1 cellular context compared by ENCODE assay signal in the genomic region with DNA sequence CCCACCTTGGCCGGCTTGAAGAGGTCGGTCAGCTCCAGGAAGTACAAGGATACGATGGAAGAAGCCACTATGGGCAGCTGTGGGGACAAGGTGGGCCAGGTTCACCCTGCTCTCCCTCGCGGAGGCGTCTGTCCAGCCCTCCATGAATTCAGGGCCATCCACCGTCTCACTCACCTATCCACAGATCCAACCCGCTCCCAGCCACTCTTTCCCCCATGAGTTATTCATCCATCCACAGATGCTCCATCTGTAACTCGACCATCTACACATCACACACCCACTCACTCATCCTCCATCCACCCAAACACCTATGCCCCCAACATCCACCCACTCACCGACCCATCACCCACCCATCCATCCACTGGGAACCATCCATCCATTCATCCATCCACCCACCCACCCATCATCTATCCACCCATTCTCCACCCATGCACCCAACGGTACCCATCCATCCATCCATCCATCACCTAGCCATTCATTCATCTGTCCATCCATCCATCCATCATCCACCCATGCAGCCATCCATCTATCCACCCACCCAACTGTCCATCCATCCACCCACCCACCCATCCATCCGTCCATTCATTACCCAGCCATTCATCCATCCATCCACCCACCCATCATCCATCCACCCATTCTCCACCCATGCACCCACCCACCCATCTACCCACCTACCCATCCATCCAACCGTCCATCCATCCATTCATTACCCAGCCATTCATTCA.
TF ChIP-seq lines count a peak whose summit lies in the region.

No MANE protein-coding gene starts in this region.

TF ChIP-seq in HEK293, 187 proteins besides CTCF, POLR2A, EP300 and RAD21 (continued from another document):
- TF ChIP-seq ZNF664 (tag by site-specific recombination; IDR thresholded peaks at IDR 0.05) (no peak), ZNF324 (tag by site-specific recombination; IDR thresholded peaks at IDR 0.05) (no peak), ZNF501 (tag by site-specific recombination; IDR thresholded peaks at IDR 0.05) (no peak), ZBTB48 (tag by site-specific recombination; IDR thresholded peaks at IDR 0.05) (no peak), ZNF560 (tag by site-specific recombination; IDR thresholded peaks at IDR 0.05; ENCODE audit: borderline replicate concordance) (no peak), ZBTB8A (tag by site-specific recombination; IDR thresholded peaks at IDR 0.05) (no peak), PBX3 (CRISPR knock-in tag; IDR thresholded peaks at IDR 0.05) (no peak), ZFP41 (tag by site-specific recombination; IDR thresholded peaks at IDR 0.05; ENCODE audit: borderline replicate concordance) (no peak), ZNF677 (tag by site-specific recombination; IDR thresholded peaks at IDR 0.05) (no peak), ZNF837 (tag by site-specific recombination; IDR thresholded peaks at IDR 0.05) (no peak), ZNF600 (tag by site-specific recombination; IDR thresholded peaks at IDR 0.05) (0 out of 2 replicates have a peak, but pooled peaks have one; percentile 41), ZBTB26 (tag by site-specific recombination; optimal IDR thresholded peaks at IDR 0.05) (no peak), EGR2 (tag by site-specific recombination; IDR thresholded peaks at IDR 0.05; ENCODE audit: low read depth) (peak; percentile 96), ZBTB17 (tag by site-specific recombination; IDR thresholded peaks at IDR 0.05) (peak; percentile 95), REPIN1 (tag by site-specific recombination; IDR thresholded peaks at IDR 0.05; ENCODE audit: low read depth) (no peak), KLF8 (tag by site-specific recombination; IDR thresholded peaks at IDR 0.05) (peak; percentile 81), ZSCAN30 (tag by site-specific recombination; IDR thresholded peaks at IDR 0.05) (no peak), PRDM6 (tag by site-specific recombination; IDR thresholded peaks at IDR 0.05) (no peak), REST (tag by site-specific recombination; IDR thresholded peaks at IDR 0.05) (0 out of 2 replicates have a peak, but pooled peaks have one; percentile 12), HOXA7 (CRISPR knock-in tag; IDR thresholded peaks at IDR 0.05; ENCODE audit: borderline replicate concordance) (no peak), ZNF211 (tag by site-specific recombination; IDR thresholded peaks at IDR 0.05; ENCODE audit: low read depth) (no peak), KLF10 (tag by site-specific recombination; IDR thresholded peaks at IDR 0.05) (no peak), ZNF112 (tag by site-specific recombination; IDR thresholded peaks at IDR 0.05) (no peak), ZNF510 (tag by site-specific recombination; IDR thresholded peaks at IDR 0.05; ENCODE audit: insufficient replicate concordance) (no peak), ZNF140 (tag by site-specific recombination; IDR thresholded peaks at IDR 0.05) (no peak), GLIS2 (tag by site-specific recombination; IDR thresholded peaks at IDR 0.05) (no peak), ZBTB44 (tag by site-specific recombination; IDR thresholded peaks at IDR 0.05) (no peak), ZNF777 (tag by site-specific recombination; IDR thresholded peaks at IDR 0.05; ENCODE audit: borderline replicate concordance) (no peak)
- TF ChIP-seq, protein P1, sequence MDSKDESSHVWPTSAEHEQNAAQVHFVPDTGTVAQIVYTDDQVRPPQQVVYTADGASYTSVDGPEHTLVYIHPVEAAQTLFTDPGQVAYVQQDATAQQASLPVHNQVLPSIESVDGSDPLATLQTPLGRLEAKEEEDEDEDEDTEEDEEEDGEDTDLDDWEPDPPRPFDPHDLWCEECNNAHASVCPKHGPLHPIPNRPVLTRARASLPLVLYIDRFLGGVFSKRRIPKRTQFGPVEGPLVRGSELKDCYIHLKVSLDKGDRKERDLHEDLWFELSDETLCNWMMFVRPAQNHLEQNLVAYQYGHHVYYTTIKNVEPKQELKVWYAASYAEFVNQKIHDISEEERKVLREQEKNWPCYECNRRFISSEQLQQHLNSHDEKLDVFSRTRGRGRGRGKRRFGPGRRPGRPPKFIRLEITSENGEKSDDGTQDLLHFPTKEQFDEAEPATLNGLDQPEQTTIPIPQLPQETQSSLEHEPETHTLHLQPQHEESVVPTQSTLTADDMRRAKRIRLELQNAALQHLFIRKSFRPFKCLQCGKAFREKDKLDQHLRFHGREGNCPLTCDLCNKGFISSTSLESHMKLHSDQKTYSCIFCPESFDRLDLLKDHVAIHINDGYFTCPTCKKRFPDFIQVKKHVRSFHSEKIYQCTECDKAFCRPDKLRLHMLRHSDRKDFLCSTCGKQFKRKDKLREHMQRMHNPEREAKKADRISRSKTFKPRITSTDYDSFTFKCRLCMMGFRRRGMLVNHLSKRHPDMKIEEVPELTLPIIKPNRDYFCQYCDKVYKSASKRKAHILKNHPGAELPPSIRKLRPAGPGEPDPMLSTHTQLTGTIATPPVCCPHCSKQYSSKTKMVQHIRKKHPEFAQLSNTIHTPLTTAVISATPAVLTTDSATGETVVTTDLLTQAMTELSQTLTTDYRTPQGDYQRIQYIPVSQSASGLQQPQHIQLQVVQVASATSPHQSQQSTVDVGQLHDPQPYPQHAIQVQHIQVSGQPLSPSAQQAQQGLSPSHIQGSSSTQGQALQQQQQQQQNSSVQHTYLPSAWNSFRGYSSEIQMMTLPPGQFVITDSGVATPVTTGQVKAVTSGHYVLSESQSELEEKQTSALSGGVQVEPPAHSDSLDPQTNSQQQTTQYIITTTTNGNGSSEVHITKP (tag by site-specific recombination; IDR thresholded peaks at IDR 0.05) = no peak
